Comparison of ENCODE assay signal across 1 cellular context in genomic region chr10:73593812-73594211, GRCh38.
TF ChIP-seq lines count a peak whose summit lies in the region.

No MANE protein-coding gene starts in this region.

TF ChIP-seq in HepG2, 621 proteins besides CTCF, POLR2A, EP300 and RAD21 (continued from another document):
- TF ChIP-seq ETS1 (CRISPR knock-in tag; IDR thresholded peaks at IDR 0.05) (no peak), ZBTB34 (CRISPR knock-in tag; IDR thresholded peaks at IDR 0.05) (no peak), MAFK (conservative IDR thresholded peaks at IDR 0.05 in 1 of 2, IDR thresholded peaks at IDR 0.05 in 1 of 2; ENCODE audit: low read length in 2 of 2) (peak; percentile 96 to 98), RFX3 (CRISPR knock-in tag; IDR thresholded peaks at IDR 0.05) (no peak), GLI4 (CRISPR knock-in tag; IDR thresholded peaks at IDR 0.05; ENCODE audit: borderline replicate concordance) (no peak), ZNF496 (CRISPR knock-in tag; IDR thresholded peaks at IDR 0.05; ENCODE audit: insufficient replicate concordance) (no peak), ZBTB42 (CRISPR knock-in tag; IDR thresholded peaks at IDR 0.05) (no peak), TP53 (CRISPR knock-in tag; conservative IDR thresholded peaks at IDR 0.05) (no peak)
